In genomic region chr17:28173071-28173561, GRCh38 we compare ENCODE assay signal across 1 cellular context.
TF ChIP-seq lines count a peak whose summit lies in the region.

No MANE protein-coding gene starts in this region.

TF ChIP-seq in HEK293, 187 proteins besides CTCF, POLR2A, EP300 and RAD21 (continued from another document):
- TF ChIP-seq TSHZ1 (tag by site-specific recombination; IDR thresholded peaks at IDR 0.05; ENCODE audit: borderline replicate concordance) = no peak
- no peak for TF ChIP-seq ZNF768 (tag by site-specific recombination; IDR thresholded peaks at IDR 0.05)
- peak; percentile 82 for TF ChIP-seq OSR2 (tag by site-specific recombination; IDR thresholded peaks at IDR 0.05)
- no peak for TF ChIP-seq ZNF48 (tag by site-specific recombination; IDR thresholded peaks at IDR 0.05)
- peak; percentile 87; the same call in 1 of the 2 replicates for TF ChIP-seq ZXDB (tag by site-specific recombination; IDR thresholded peaks at IDR 0.05)
- TF ChIP-seq ZBTB44 (tag by site-specific recombination; IDR thresholded peaks at IDR 0.05) = peak; percentile 64
- TF ChIP-seq ZNF580 (tag by site-specific recombination; IDR thresholded peaks at IDR 0.05) = peak; percentile 86
- no peak for TF ChIP-seq ZNF571 (tag by site-specific recombination; IDR thresholded peaks at IDR 0.05)
- peak; percentile 54; the same call in 1 of the 2 replicates for TF ChIP-seq ZNF18 (tag by site-specific recombination; IDR thresholded peaks at IDR 0.05)
- peak; percentile 94 for TF ChIP-seq PRDM6 (tag by site-specific recombination; IDR thresholded peaks at IDR 0.05)
- TF ChIP-seq IKZF3 (tag by site-specific recombination; IDR thresholded peaks at IDR 0.05) = 0 out of 2 replicates have a peak, but pooled peaks have one; percentile 42
- peak; percentile 31; the same call in 1 of the 2 replicates for TF ChIP-seq ZNF629 (tag by site-specific recombination; IDR thresholded peaks at IDR 0.05)
- TF ChIP-seq ZNF837 (tag by site-specific recombination; IDR thresholded peaks at IDR 0.05) = no peak
- 0 out of 2 replicates have a peak, but pooled peaks have one; percentile 41 for TF ChIP-seq ZNF10 (tag by site-specific recombination; IDR thresholded peaks at IDR 0.05)
- TF ChIP-seq ZNF843 (tag by site-specific recombination; IDR thresholded peaks at IDR 0.05) = peak; percentile 95
- TF ChIP-seq ZNF174 (tag by site-specific recombination; IDR thresholded peaks at IDR 0.05) = no peak
- TF ChIP-seq ZNF394 (tag by site-specific recombination; IDR thresholded peaks at IDR 0.05; ENCODE audit: borderline replicate concordance) = no peak
- TF ChIP-seq GLIS1 (tag by site-specific recombination; IDR thresholded peaks at IDR 0.05) = no peak
- no peak for TF ChIP-seq SALL2 (tag by site-specific recombination; IDR thresholded peaks at IDR 0.05; ENCODE audit: borderline replicate concordance)
- 0 out of 2 replicates have a peak, but pooled peaks have one; percentile 13 for TF ChIP-seq PRDM1 (tag by site-specific recombination; IDR thresholded peaks at IDR 0.05)
- no peak for TF ChIP-seq MZF1 (tag by site-specific recombination; IDR thresholded peaks at IDR 0.05; ENCODE audit: borderline replicate concordance)
- TF ChIP-seq ZNF138 (tag by site-specific recombination; IDR thresholded peaks at IDR 0.05; ENCODE audit: borderline replicate concordance) = no peak
- no peak for TF ChIP-seq ZNF416 (tag by site-specific recombination; IDR thresholded peaks at IDR 0.05)
- TF ChIP-seq KLF17 (tag by site-specific recombination; IDR thresholded peaks at IDR 0.05) = peak; percentile 79
- TF ChIP-seq PRDM4 (tag by site-specific recombination; IDR thresholded peaks at IDR 0.05) = peak; percentile 63; the same call in 1 of the 2 replicates
- no peak for TF ChIP-seq ZNF132 (tag by site-specific recombination; IDR thresholded peaks at IDR 0.05; ENCODE audit: borderline replicate concordance)
- TF ChIP-seq ZNF146 (tag by site-specific recombination; IDR thresholded peaks at IDR 0.05) = no peak
- no peak for TF ChIP-seq ZNF488 (tag by site-specific recombination; IDR thresholded peaks at IDR 0.05)
- peak; percentile 87 for TF ChIP-seq OVOL3 (tag by site-specific recombination; IDR thresholded peaks at IDR 0.05)
- no peak for TF ChIP-seq ZNF311 (tag by site-specific recombination; IDR thresholded peaks at IDR 0.05; ENCODE audit: borderline replicate concordance)
- TF ChIP-seq SCRT1 (tag by site-specific recombination; IDR thresholded peaks at IDR 0.05; ENCODE audit: borderline replicate concordance) = peak; percentile 85
- TF ChIP-seq SCRT2 (tag by site-specific recombination; IDR thresholded peaks at IDR 0.05) = peak; percentile 98
